Comparison of ENCODE assay signal across 19 cellular contexts in the genomic region with DNA sequence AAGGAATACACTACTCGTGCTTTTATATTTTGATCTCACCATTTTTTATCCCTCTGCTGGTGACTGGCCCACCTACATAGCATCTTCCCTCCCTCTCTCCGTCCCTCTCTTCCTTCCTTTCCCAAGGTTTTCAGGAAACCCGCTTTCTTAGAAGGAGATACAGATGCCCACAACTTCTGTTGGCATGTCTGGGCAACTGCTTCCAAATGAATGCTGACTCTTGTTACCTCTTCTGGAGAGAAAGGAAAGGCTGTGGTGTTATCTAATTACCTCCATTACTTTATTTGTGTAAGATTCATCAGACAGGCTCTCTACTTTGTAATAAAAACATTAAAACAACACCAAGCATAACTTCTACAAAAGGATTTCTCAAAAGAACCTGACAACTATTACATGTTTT.
"Had no signal": no experiment of that assay in that cellular context is flagged by ENCODE, and none has a peak within 500 bp of the region (broad histone marks: within the 10 kb centered on the region; RNA-seq: fewer than 3 reads in every experiment).

No MANE protein-coding gene starts in this region.

- H3K9me3 ChIP-seq: gastroesophageal sphincter, heart left ventricle, left ventricle myocardium inferior, mucosa of descending colon, tibial nerve had no signal

- ATAC-seq: esophagus mucosa; gastroesophageal sphincter; heart left ventricle; mucosa of descending colon; naive thymus-derived CD4-positive, alpha-beta T cell had no signal

- DNase-seq: activated CD4-positive, alpha-beta T cell treated with anti-CD3 and anti-CD28 coated beads for 1 hour; activated CD4-positive, alpha-beta T cell treated with anti-CD3 and anti-CD28 coated beads, Interleukin-2, amount 50 U/mL, for 4 hours; activated naive CD4-positive, alpha-beta T cell; activated naive CD8-positive, alpha-beta T cell treated with anti-CD3 and anti-CD28 coated beads for 36 hours; activated T-cell treated with anti-CD3 and anti-CD28 coated beads for 4 hours; amniotic stem cell; caudate nucleus; heart left ventricle; left ventricle myocardium inferior; mucosa of descending colon; naive thymus-derived CD4-positive, alpha-beta T cell; stimulated activated CD4-positive, alpha-beta T cell treated with anti-CD3 and anti-CD28 coated beads, Interleukin-12 subunit alpha, Interleukin-12 subunit beta, amount 100 ng/mL, for 4 hours; stimulated activated CD4-positive, alpha-beta T cell treated with anti-CD3 and anti-CD28 coated beads, Interleukin-1b, Interleukin-23, amount 100 ng/mL, for 48 hours; stimulated activated CD8-positive, alpha-beta memory T cell treated with anti-CD3 and anti-CD28 coated beads, Interleukin-4, amount 100 ng/mL, for 48 hours; WERI-Rb-1 had no signal

- H3K27ac ChIP-seq: gastroesophageal sphincter, heart left ventricle, left ventricle myocardium inferior, parathyroid adenoma, tibial nerve, WERI-Rb-1 had no signal

- H2AFZ ChIP-seq: parathyroid adenoma had no signal

- H3K79me2 ChIP-seq: parathyroid adenoma had no signal

- H3K4me3 ChIP-seq: gastroesophageal sphincter, heart left ventricle, left ventricle myocardium inferior, mucosa of descending colon, tibial nerve had no signal

- H3K36me3 ChIP-seq: gastroesophageal sphincter, heart left ventricle, left ventricle myocardium inferior, WERI-Rb-1 had no signal

- H3K4me1 ChIP-seq: heart left ventricle, left ventricle myocardium inferior, parathyroid adenoma, tibial nerve had no signal

- H3K9ac ChIP-seq: parathyroid adenoma had no signal

- H3K27me3 ChIP-seq: gastroesophageal sphincter, heart left ventricle, tibial nerve had no signal
